In genomic region chr1:3417082-3417728, GRCh38 we compare ENCODE assay signal across 1 cellular context.
TF ChIP-seq lines count a peak whose summit lies in the region.

No MANE protein-coding gene starts in this region.

TF ChIP-seq in endothelial cell of umbilical vein, 7 proteins besides CTCF, POLR2A, EP300 and RAD21:
- TF ChIP-seq GATA2 (IDR thresholded peaks at IDR 0.05; ENCODE audit: insufficient read depth, insufficient read length, low read depth, low read length), result no peak
- TF ChIP-seq POLR2AphosphoS5 (IDR thresholded peaks at IDR 0.05; ENCODE audit: insufficient read depth, low read depth, low read length), result no peak
- TF ChIP-seq JUN (IDR thresholded peaks at IDR 0.05; ENCODE audit: borderline replicate concordance, insufficient read depth, insufficient read length, low read depth), result no peak
- no peak for TF ChIP-seq MYC (IDR thresholded peaks at IDR 0.05; ENCODE audit: low read depth, low read length)
- TF ChIP-seq, protein P1, sequence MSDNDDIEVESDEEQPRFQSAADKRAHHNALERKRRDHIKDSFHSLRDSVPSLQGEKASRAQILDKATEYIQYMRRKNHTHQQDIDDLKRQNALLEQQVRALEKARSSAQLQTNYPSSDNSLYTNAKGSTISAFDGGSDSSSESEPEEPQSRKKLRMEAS (IDR thresholded peaks at IDR 0.05; ENCODE audit: insufficient read depth, insufficient read length), result no peak
- TF ChIP-seq FOS (IDR thresholded peaks at IDR 0.05; ENCODE audit: borderline replicate concordance, insufficient read depth, low read length), result no peak
- no peak for TF ChIP-seq EZH2 (IDR thresholded peaks at IDR 0.05; ENCODE audit: borderline replicate concordance, low read depth, low read length, severe bottlenecking)
TF ChIP-seq in endothelial cell of umbilical vein: peak in this region for 0.
